Comparison of ENCODE assay signal across 35 cellular contexts in the genomic region with DNA sequence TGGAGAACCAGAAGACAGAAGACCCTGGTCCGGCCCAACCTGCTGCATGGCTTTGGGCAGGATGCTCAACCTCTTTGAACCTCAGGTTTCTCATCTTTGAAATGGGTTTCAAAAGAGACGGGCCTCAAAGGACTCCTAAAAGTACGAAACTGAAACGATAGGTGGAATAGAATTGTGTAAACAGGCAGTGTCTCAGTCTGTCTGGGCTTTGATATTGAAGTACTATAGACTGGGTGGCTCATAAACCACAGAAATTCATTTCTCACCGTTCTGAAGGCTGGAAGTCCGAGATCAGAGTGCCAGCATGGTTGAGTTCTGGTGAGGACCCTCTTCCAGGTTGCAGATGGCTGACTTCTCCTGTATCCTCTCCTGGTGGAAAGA. TPM values are rescaled to one million over a fixed set of nuclear protein-coding genes. Genes with fewer than 3 reads are reported as not detected.
"Had no signal": no experiment of that assay in that cellular context is flagged by ENCODE, and none has a peak within 500 bp of the region (broad histone marks: within the 10 kb centered on the region; RNA-seq: fewer than 3 reads in every experiment).

No MANE protein-coding gene starts in this region.

- H3K27me3 Mint-ChIP-seq: activated naive CD8-positive, alpha-beta T cell treated with anti-CD3 and anti-CD28 coated beads for 36 hours had no signal

- FAIRE-seq: RCC 7860 had no signal

- ATAC-seq: Right ventricle myocardium inferior had no signal

- H3K27ac Mint-ChIP-seq: activated B cell treated with CpG ODN at 0.5 μM for 24 hours; activated CD4-positive, alpha-beta memory T cell treated with anti-CD3 and anti-CD28 coated beads for 36 hours; activated naive CD8-positive, alpha-beta T cell treated with anti-CD3 and anti-CD28 coated beads for 36 hours had no signal

- H3K4me3 ChIP-seq: breast epithelium, MG63, PC-9 had no signal

- H3K27me3 ChIP-seq: breast epithelium, MG63 had no signal

- H3K36me3 Mint-ChIP-seq: activated CD4-positive, alpha-beta memory T cell treated with anti-CD3 and anti-CD28 coated beads for 36 hours; activated naive CD8-positive, alpha-beta T cell treated with anti-CD3 and anti-CD28 coated beads for 36 hours had no signal

- H3K27ac ChIP-seq: breast epithelium, PC-9, RWPE1, VCaP had no signal

- H3K4me2 ChIP-seq: PC-9 had no signal

- DNase-seq: activated B cell treated with CpG ODN at 0.5 μM for 24 hours; activated CD4-positive, alpha-beta memory T cell treated with anti-CD3 and anti-CD28 coated beads for 36 hours; activated CD4-positive, alpha-beta T cell treated with anti-CD3 and anti-CD28 coated beads for 4 hours; activated CD4-positive, alpha-beta T cell treated with anti-CD3 and anti-CD28 coated beads, Interleukin-2, amount 50 U/mL, for 1 hour; activated CD4-positive, CD25-positive, alpha-beta regulatory T cell treated with anti-CD3 and anti-CD28 coated beads, Interleukin-2, amount 50 U/mL, for 72 hours; activated CD8-positive, alpha-beta memory T cell treated with anti-CD3 and anti-CD28 coated beads, Interleukin-2, amount 50 U/mL, for 4 hours; activated effector memory CD4-positive, alpha-beta T cell treated with anti-CD3 and anti-CD28 coated beads, Interleukin-2, amount 50 U/mL, for 16 hours; activated naive CD4-positive, alpha-beta T cell; activated naive CD4-positive, alpha-beta T cell treated with anti-CD3 and anti-CD28 coated beads, Interleukin-2, amount 50 U/mL, for 16 hours; activated naive CD8-positive, alpha-beta T cell treated with anti-CD3 and anti-CD28 coated beads for 36 hours; activated T-cell treated with anti-CD3 and anti-CD28 coated beads, Interleukin-2, amount 50 U/mL, for 48 hours; amniotic stem cell; aorta; Karpas-422; KBM-7; MG63; NCI-H1092; NCI-H1436 treated with DMSO at 0.1 percent for 48 hours; NCI-H1694 treated with DMSO at 0.1 percent for 48 hours; NCI-H2029; NCI-H345; NCI-H510A; NCI-H526; NCI-H748 treated with DMSO at 0.1 percent for 48 hours; PC-9; SIG-M5; SW 1271; T-helper 1 cell; T-helper 2 cell; T-helper 9 cell had no signal

- H3K36me3 ChIP-seq: breast epithelium, MG63 had no signal

- H3K4me3 Mint-ChIP-seq: activated B cell treated with CpG ODN at 0.5 μM for 24 hours; activated CD4-positive, alpha-beta memory T cell treated with anti-CD3 and anti-CD28 coated beads for 36 hours; activated naive CD8-positive, alpha-beta T cell treated with anti-CD3 and anti-CD28 coated beads for 36 hours had no signal

- H3K9me3 Mint-ChIP-seq: activated CD4-positive, alpha-beta memory T cell treated with anti-CD3 and anti-CD28 coated beads for 36 hours; activated naive CD8-positive, alpha-beta T cell treated with anti-CD3 and anti-CD28 coated beads for 36 hours had no signal

- H3K9me3 ChIP-seq: breast epithelium, MG63 had no signal

- H2AFZ ChIP-seq: PC-9 had no signal

- H3K4me1 Mint-ChIP-seq: activated B cell treated with CpG ODN at 0.5 μM for 24 hours; activated naive CD8-positive, alpha-beta T cell treated with anti-CD3 and anti-CD28 coated beads for 36 hours had no signal

RNA-seq across cellular contexts. Expression of a gene that starts 35.8 kb away (rescaled TPM):
- total RNA-seq: activated B cell treated with CpG ODN at 0.5 μM for 24 hours; activated CD4-positive, alpha-beta memory T cell treated with anti-CD3 and anti-CD28 coated beads for 36 hours had no signal
